ENCODE assay signal across 7 cellular contexts in genomic region chr1:156122519-156123355, GRCh38. TPM values are rescaled to one million over a fixed set of nuclear protein-coding genes. Genes with fewer than 3 reads are reported as not detected.
A peak's percentile ranks its signal among the peaks of the same experiment; 100 is the strongest.
DNase-seq lines count a peak whose midpoint lies in the region; ATAC-seq, FAIRE-seq and TF ChIP-seq lines count a peak whose summit lies in the region.

No MANE protein-coding gene starts in this region.

- TF ChIP-seq CTCF in endodermal cell (conservative IDR thresholded peaks at IDR 0.05) (no peak), vagina (IDR thresholded peaks at IDR 0.05) (no peak)

- peak overlapping the region; percentile 12 for H3K4me3 Mint-ChIP-seq in endodermal cell

- FAIRE-seq in H54 (lab: Jason Lieb, UNC): no peak
- FAIRE-seq in RCC 7860 (lab: Jason Lieb, UNC): peak; percentile 82

- peak; percentile 49 for TF ChIP-seq POLR2A in H54 (IDR thresholded peaks at IDR 0.05; ENCODE audit: low read depth, low read length)
- no peak for TF ChIP-seq POLR2A in vagina (IDR thresholded peaks at IDR 0.05)

- H3K36me3 Mint-ChIP-seq in endodermal cell (ENCODE audit: low read depth): peaks cover 5% of the 10 kb centered on the region

- H3K27ac ChIP-seq in endodermal cell (ENCODE audit: low read depth, low read length) (peak overlapping the region; percentile 92), vagina (peak overlapping the region; percentile 97)

- no peaks in the 10 kb centered on the region for H3K27me3 ChIP-seq in endodermal cell (ENCODE audit: control insufficient read depth, insufficient read depth, low read length, poor library complexity, severe bottlenecking)
- H3K27me3 ChIP-seq in vagina: no peaks in the 10 kb centered on the region

- H3K9me3 Mint-ChIP-seq in endodermal cell: no peaks in the 10 kb centered on the region

- H3K4me1 ChIP-seq in endodermal cell (ENCODE audit: control insufficient read depth, insufficient read depth, low read length) (peaks cover 28% of the 10 kb centered on the region), vagina (peaks cover 100% of the 10 kb centered on the region)

- peaks cover 27% of the 10 kb centered on the region for H3K36me3 ChIP-seq in endodermal cell (ENCODE audit: control insufficient read depth, insufficient read depth, low read length)
- no peaks in the 10 kb centered on the region for H3K36me3 ChIP-seq in vagina

- 63 to 64% methylated on average over 7 to 13 of the region's 14 CpGs for WGBS in endodermal cell (ENCODE audit: insufficient coverage in 1 of 2, insufficient read length in 1 of 2), 2 experiments

- DNase-seq in H54 (ENCODE audit: insufficient read length, low spot score) (peak; percentile 68), RCC 7860 (ENCODE audit: low spot score) (peak; percentile 86), endodermal cell (peak; percentile 75), mucosa of gallbladder (ENCODE audit: low spot score) (peak; percentile 81), vagina (ENCODE audit: extremely low spot score in 2 of 2) (no peak)
- no peak for DNase-seq in activated CD8-positive, alpha-beta memory T cell treated with anti-CD3 and anti-CD28 coated beads for 24 hours

- peak overlapping the region; percentile 61 for H3K9ac ChIP-seq in endodermal cell (ENCODE audit: extremely low read depth, low read length, poor library complexity, severe bottlenecking)

- no peak for ATAC-seq in esophagus mucosa

- peak overlapping the region; percentile 94 for H3K27ac Mint-ChIP-seq in endodermal cell

- H3K4me3 ChIP-seq in endodermal cell (ENCODE audit: low read length): peak overlapping the region; percentile 37
- H3K4me3 ChIP-seq in vagina: peak overlapping the region; percentile 100

- H3K9me3 ChIP-seq in endodermal cell (ENCODE audit: control insufficient read depth, low read length): no peaks in the 10 kb centered on the region
- H3K9me3 ChIP-seq in vagina: no peaks in the 10 kb centered on the region

- H3K4me1 Mint-ChIP-seq in endodermal cell: peaks cover 40% of the 10 kb centered on the region

- no peaks in the 10 kb centered on the region for H3K27me3 Mint-ChIP-seq in endodermal cell (ENCODE audit: insufficient read depth)

- intact Hi-C loops in vagina (cut with DNase I): no loop called here

RNA-seq across cellular contexts. Expression of gene LMNA, which starts 8.2 kb away (rescaled TPM):
- 10 to 100 TPM; 41.2 to 42.0 TPM for total RNA-seq in endodermal cell
- 46.3 TPM for polyA plus RNA-seq in endodermal cell (2013, experiment 1 of 2)
- 45.5 TPM for polyA plus RNA-seq in endodermal cell (2013, experiment 2 of 2)
- total RNA-seq in mucosa of gallbladder: 293 TPM
- total RNA-seq in vagina: 436 TPM
- 315 TPM for total RNA-seq in esophagus mucosa

RNA-seq across cellular contexts. Expression of gene SEMA4A, which starts 30.6 kb away (rescaled TPM):
- total RNA-seq in endodermal cell: 10 to 100 TPM in 1 of 2 donors, 1 to 10 TPM in 1; 6.4 to 10.3 TPM
- 5.0 TPM for polyA plus RNA-seq in endodermal cell (2013, experiment 1 of 2)
- 3.4 TPM for polyA plus RNA-seq in endodermal cell (2013, experiment 2 of 2)
- total RNA-seq in mucosa of gallbladder: 24.4 TPM
- total RNA-seq in vagina: 18.7 TPM
- total RNA-seq in esophagus mucosa: 34.6 TPM

RNA-seq across cellular contexts. Expression of gene MEX3A, which starts 40.5 kb away (rescaled TPM):
- total RNA-seq in endodermal cell (10 to 100 TPM; 91.8 to 94.3 TPM), mucosa of gallbladder (1.4 TPM), vagina (1.2 TPM), esophagus mucosa (1.7 TPM)
- polyA plus RNA-seq in endodermal cell (2013, experiment 1 of 2): 91.4 TPM
- polyA plus RNA-seq in endodermal cell (2013, experiment 2 of 2): 89.4 TPM

Comparison
In these comparisons a context has a peak if more than half of its experiments do, and no peak if none do; other contexts are left out.
1. DNase-seq: peak in H54 (single experiment), RCC 7860 (single experiment), endodermal cell (single experiment) and mucosa of gallbladder (single experiment); none in vagina (0 of 2) and activated CD8-positive, alpha-beta memory T cell treated with anti-CD3 and anti-CD28 coated beads for 24 hours (single experiment).
2. RNA of gene MEX3A, which starts 40.5 kb away (total RNA-seq): 91.8 to 94.3 TPM in endodermal cell; 1.7 TPM in esophagus mucosa (single experiment), 1.4 TPM in mucosa of gallbladder (single experiment) and 1.2 TPM in vagina (single experiment); every median in the first group is over 10 times any median in the second.